8 cellular contexts compared by ENCODE assay signal in genomic region chr16:21953541-21953902, GRCh38. TPM values are rescaled to one million over a fixed set of nuclear protein-coding genes. Genes with fewer than 3 reads are reported as not detected.
A peak's percentile ranks its signal among the peaks of the same experiment; 100 is the strongest.
DNase-seq lines count a peak whose midpoint lies in the region; ATAC-seq and TF ChIP-seq lines count a peak whose summit lies in the region.

No MANE protein-coding gene starts in this region.

- peak overlapping the region; percentile 97 for H3K27ac Mint-ChIP-seq in activated CD4-positive, alpha-beta T cell treated with anti-CD3 and anti-CD28 coated beads, Interleukin-2, amount 10 ng/mL, durations not matched to agents 24 days and 14 days
- peak overlapping the region; percentile 100 for H3K27ac Mint-ChIP-seq in effector memory CD8-positive, alpha-beta T cell
- peak overlapping the region; percentile 99 to 100 (median 99) for H3K27ac Mint-ChIP-seq in nephron

- H3K27me3 Mint-ChIP-seq in activated CD4-positive, alpha-beta T cell treated with anti-CD3 and anti-CD28 coated beads, Interleukin-2, amount 10 ng/mL, durations not matched to agents 24 days and 14 days: no peaks in the 10 kb centered on the region
- no peaks in the 10 kb centered on the region for H3K27me3 Mint-ChIP-seq in effector memory CD8-positive, alpha-beta T cell
- no peaks in the 10 kb centered on the region for H3K27me3 Mint-ChIP-seq in nephron (ENCODE audit: low read depth)

- peaks cover 80% of the 10 kb centered on the region for H3K79me2 ChIP-seq in MM.1S (ENCODE audit: low read length)

- H3K27me3 ChIP-seq in MM.1S (replicated peaks; ENCODE audit: insufficient read depth, low read length): no peaks in the 10 kb centered on the region

- TF ChIP-seq CTCF in MM.1S (IDR thresholded peaks at IDR 0.05; ENCODE audit: low read length) (no peak), nephron (IDR thresholded peaks at IDR 0.05; ENCODE audit: unreplicated experiment in 3 of 3) (no peak)

- no peaks in the 10 kb centered on the region for H3K9me3 Mint-ChIP-seq in activated CD4-positive, alpha-beta T cell treated with anti-CD3 and anti-CD28 coated beads, Interleukin-2, amount 10 ng/mL, durations not matched to agents 24 days and 14 days
- H3K9me3 Mint-ChIP-seq in effector memory CD8-positive, alpha-beta T cell: no peaks in the 10 kb centered on the region
- no peaks in the 10 kb centered on the region for H3K9me3 Mint-ChIP-seq in nephron

- H4K20me1 ChIP-seq in MM.1S (ENCODE audit: insufficient read depth, low read length): no peaks in the 10 kb centered on the region

- no peaks in the 10 kb centered on the region for H3K9me3 ChIP-seq in MM.1S (replicated peaks; ENCODE audit: insufficient read depth, low read length)

- no peaks in the 10 kb centered on the region for H3K9me2 ChIP-seq in MM.1S (replicated peaks; ENCODE audit: insufficient read depth, low read length)

- H3K4me3 Mint-ChIP-seq in activated CD4-positive, alpha-beta T cell treated with anti-CD3 and anti-CD28 coated beads, Interleukin-2, amount 10 ng/mL, durations not matched to agents 24 days and 14 days: peak overlapping the region; percentile 98
- peak overlapping the region; percentile 99 to 100 for H3K4me3 Mint-ChIP-seq in effector memory CD8-positive, alpha-beta T cell
- H3K4me3 Mint-ChIP-seq in nephron: peak overlapping the region; percentile 98 to 99 (median 99)

- peaks cover 32% of the 10 kb centered on the region for H3K36me3 Mint-ChIP-seq in activated CD4-positive, alpha-beta T cell treated with anti-CD3 and anti-CD28 coated beads, Interleukin-2, amount 10 ng/mL, durations not matched to agents 24 days and 14 days (ENCODE audit: low read depth)
- peaks cover 45% of the 10 kb centered on the region for H3K36me3 Mint-ChIP-seq in effector memory CD8-positive, alpha-beta T cell (ENCODE audit: insufficient read depth)
- peaks cover 16% of the 10 kb centered on the region for H3K36me3 Mint-ChIP-seq in nephron (ENCODE audit: low read depth)

- intact Hi-C loops in activated CD4-positive, alpha-beta T cell treated with anti-CD3 and anti-CD28 coated beads, Interleukin-2, amount 10 ng/mL, durations not matched to agents 24 days and 14 days (cut with micrococcal nuclease): loop anchor here (1.0 to 10.0 kb wide), 6 partner anchors 135 to 429 kb away; partner anchors contain the start of genes METTL9 and POLR3E

- H3K4me1 ChIP-seq in MM.1S (ENCODE audit: low read length): peaks cover 19% of the 10 kb centered on the region; the same call in 1 of the 2 replicates

- H2AFZ ChIP-seq in MM.1S (ENCODE audit: low read length): peak overlapping the region; percentile 82

- H3K27ac ChIP-seq in MM.1S (ENCODE audit: low read length): peak overlapping the region; percentile 81; the same call in 1 of the 2 replicates

- ATAC-seq in effector memory CD8-positive, alpha-beta T cell (replicated peaks): peak; percentile 19
- ATAC-seq in GM18870 (IDR thresholded peaks at IDR 0.05; ENCODE audit: unreplicated experiment): no peak

- peaks cover 4% of the 10 kb centered on the region; the same call in 1 of the 2 replicates for H3K36me3 ChIP-seq in MM.1S (replicated peaks; ENCODE audit: insufficient read depth, low read length)

- H3K4me1 Mint-ChIP-seq in activated CD4-positive, alpha-beta T cell treated with anti-CD3 and anti-CD28 coated beads, Interleukin-2, amount 10 ng/mL, durations not matched to agents 24 days and 14 days: peaks cover 32% of the 10 kb centered on the region
- peaks cover 26 to 40% of the 10 kb centered on the region in 2 donors for H3K4me1 Mint-ChIP-seq in effector memory CD8-positive, alpha-beta T cell (ENCODE audit: low read depth in 2 of 2)
- peaks cover 26% of the 10 kb centered on the region for H3K4me1 Mint-ChIP-seq in nephron

- peak overlapping the region; percentile 92 for H3K4me3 ChIP-seq in MM.1S (ENCODE audit: low read length)

- H3F3A ChIP-seq in MM.1S (ENCODE audit: insufficient read depth, low read length): peaks cover 5% of the 10 kb centered on the region; the same call in 1 of the 2 replicates

- no peak for DNase-seq in activated CD4-positive, alpha-beta T cell treated with anti-CD3 and anti-CD28 coated beads, Interleukin-2, amount 10 ng/mL, durations not matched to agents 24 days and 14 days
- no peak for DNase-seq in activated CD4-positive, alpha-beta T cell treated with anti-CD3 and anti-CD28 coated beads, Interleukin-2, amount 50 U/mL, for 1 hour
- DNase-seq in MM.1S: peak; percentile 21
- DNase-seq in effector memory CD8-positive, alpha-beta T cell: no peak
- no peak for DNase-seq in NCI-H1092 treated with DMSO at 0.1 percent for 48 hours (lab: John Stamatoyannopoulos, UW)
- no peak for DNase-seq in NCI-H1092 (lab: John Stamatoyannopoulos, UW)

- H3K9ac ChIP-seq in MM.1S (ENCODE audit: low read length): peak overlapping the region; percentile 87

- H3K4me2 ChIP-seq in MM.1S (ENCODE audit: low read depth, low read length): peak overlapping the region; percentile 76

RNA-seq across cellular contexts. Expression of gene UQCRC2, which starts 0.4 kb away (rescaled TPM):
- total RNA-seq in activated CD4-positive, alpha-beta T cell treated with anti-CD3 and anti-CD28 coated beads, Interleukin-2, amount 10 ng/mL, durations not matched to agents 24 days and 14 days: 256 and 266 TPM in 2 replicates

RNA-seq across cellular contexts. Expression of gene PDZD9, which starts 47.4 kb away (rescaled TPM):
- not detected in 2 replicates for total RNA-seq in activated CD4-positive, alpha-beta T cell treated with anti-CD3 and anti-CD28 coated beads, Interleukin-2, amount 10 ng/mL, durations not matched to agents 24 days and 14 days

RNA-seq across cellular contexts. Expression of gene MOSMO, which starts 54.4 kb away (rescaled TPM):
- total RNA-seq in activated CD4-positive, alpha-beta T cell treated with anti-CD3 and anti-CD28 coated beads, Interleukin-2, amount 10 ng/mL, durations not matched to agents 24 days and 14 days: 13.6 and 14.4 TPM in 2 replicates
